ENCODE assay signal across 1 cellular context in genomic region chr17:15917021-15917438, GRCh38.
TF ChIP-seq lines count a peak whose summit lies in the region.

No MANE protein-coding gene starts in this region.

TF ChIP-seq in H1, 55 proteins besides CTCF, POLR2A, EP300 and RAD21 (continued from another document):
- TF ChIP-seq E2F6 (IDR thresholded peaks at IDR 0.05) (peak; percentile 65), MAFK (IDR thresholded peaks at IDR 0.05; ENCODE audit: low read depth, low read length) (no peak), SIRT6 (IDR thresholded peaks at IDR 0.05; ENCODE audit: low read length) (no peak)
